Comparison of ENCODE assay signal across 1 cellular context in genomic region chr6:3456794-3457709, GRCh38.
TF ChIP-seq lines count a peak whose summit lies in the region.

A gene with protein sequence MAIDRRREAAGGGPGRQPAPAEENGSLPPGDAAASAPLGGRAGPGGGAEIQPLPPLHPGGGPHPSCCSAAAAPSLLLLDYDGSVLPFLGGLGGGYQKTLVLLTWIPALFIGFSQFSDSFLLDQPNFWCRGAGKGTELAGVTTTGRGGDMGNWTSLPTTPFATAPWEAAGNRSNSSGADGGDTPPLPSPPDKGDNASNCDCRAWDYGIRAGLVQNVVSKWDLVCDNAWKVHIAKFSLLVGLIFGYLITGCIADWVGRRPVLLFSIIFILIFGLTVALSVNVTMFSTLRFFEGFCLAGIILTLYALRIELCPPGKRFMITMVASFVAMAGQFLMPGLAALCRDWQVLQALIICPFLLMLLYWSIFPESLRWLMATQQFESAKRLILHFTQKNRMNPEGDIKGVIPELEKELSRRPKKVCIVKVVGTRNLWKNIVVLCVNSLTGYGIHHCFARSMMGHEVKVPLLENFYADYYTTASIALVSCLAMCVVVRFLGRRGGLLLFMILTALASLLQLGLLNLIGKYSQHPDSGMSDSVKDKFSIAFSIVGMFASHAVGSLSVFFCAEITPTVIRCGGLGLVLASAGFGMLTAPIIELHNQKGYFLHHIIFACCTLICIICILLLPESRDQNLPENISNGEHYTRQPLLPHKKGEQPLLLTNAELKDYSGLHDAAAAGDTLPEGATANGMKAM (minus strand): TSS chr6:3457050. CDS start chr6:3456559, 491 bp downstream.

TF ChIP-seq in HepG2, 621 proteins besides CTCF, POLR2A, EP300 and RAD21 (continued from another document and continues in another):
- TF ChIP-seq, protein P1, sequence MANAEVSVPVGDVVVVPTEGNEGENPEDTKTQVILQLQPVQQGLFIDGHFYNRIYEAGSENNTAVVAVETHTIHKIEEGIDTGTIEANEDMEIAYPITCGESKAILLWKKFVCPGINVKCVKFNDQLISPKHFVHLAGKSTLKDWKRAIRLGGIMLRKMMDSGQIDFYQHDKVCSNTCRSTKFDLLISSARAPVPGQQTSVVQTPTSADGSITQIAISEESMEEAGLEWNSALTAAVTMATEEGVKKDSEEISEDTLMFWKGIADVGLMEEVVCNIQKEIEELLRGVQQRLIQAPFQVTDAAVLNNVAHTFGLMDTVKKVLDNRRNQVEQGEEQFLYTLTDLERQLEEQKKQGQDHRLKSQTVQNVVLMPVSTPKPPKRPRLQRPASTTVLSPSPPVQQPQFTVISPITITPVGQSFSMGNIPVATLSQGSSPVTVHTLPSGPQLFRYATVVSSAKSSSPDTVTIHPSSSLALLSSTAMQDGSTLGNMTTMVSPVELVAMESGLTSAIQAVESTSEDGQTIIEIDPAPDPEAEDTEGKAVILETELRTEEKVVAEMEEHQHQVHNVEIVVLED (CRISPR knock-in tag; IDR thresholded peaks at IDR 0.05; ENCODE audit: borderline replicate concordance), result 0 out of 2 replicates have a peak, but pooled peaks have one; percentile 17
- TF ChIP-seq, protein P2, sequence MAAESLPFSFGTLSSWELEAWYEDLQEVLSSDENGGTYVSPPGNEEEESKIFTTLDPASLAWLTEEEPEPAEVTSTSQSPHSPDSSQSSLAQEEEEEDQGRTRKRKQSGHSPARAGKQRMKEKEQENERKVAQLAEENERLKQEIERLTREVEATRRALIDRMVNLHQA (CRISPR knock-in tag; IDR thresholded peaks at IDR 0.05), result no peak
- TF ChIP-seq, protein P3, sequence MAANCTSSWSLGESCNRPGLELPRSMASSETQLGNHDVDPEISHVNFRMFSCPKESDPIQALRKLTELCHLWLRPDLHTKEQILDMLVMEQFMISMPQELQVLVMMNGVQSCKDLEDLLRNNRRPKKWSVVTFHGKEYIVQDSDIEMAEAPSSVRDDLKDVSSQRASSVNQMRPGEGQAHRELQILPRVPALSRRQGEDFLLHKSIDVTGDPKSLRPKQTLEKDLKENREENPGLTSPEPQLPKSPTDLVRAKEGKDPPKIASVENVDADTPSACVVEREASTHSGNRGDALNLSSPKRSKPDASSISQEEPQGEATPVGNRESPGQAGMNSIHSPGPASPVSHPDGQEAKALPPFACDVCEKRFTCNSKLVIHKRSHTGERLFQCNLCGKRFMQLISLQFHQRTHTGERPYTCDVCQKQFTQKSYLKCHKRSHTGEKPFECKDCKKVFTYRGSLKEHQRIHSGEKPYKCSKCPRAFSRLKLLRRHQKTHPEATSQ (CRISPR knock-in tag; IDR thresholded peaks at IDR 0.05; ENCODE audit: borderline replicate concordance), result peak; percentile 54; the same call in 1 of the 2 replicates
- TF ChIP-seq ZBTB2 (CRISPR knock-in tag; IDR thresholded peaks at IDR 0.05; ENCODE audit: low read depth) (peak; percentile 71), PHF5A (CRISPR knock-in tag; IDR thresholded peaks at IDR 0.05; ENCODE audit: low read depth, unreplicated experiment) (no peak), MXD3 (CRISPR knock-in tag; IDR thresholded peaks at IDR 0.05) (no peak; the same call in 1 of the 2 replicates), SP140L (CRISPR knock-in tag; IDR thresholded peaks at IDR 0.05; ENCODE audit: borderline replicate concordance) (no peak), HIVEP1 (CRISPR knock-in tag; IDR thresholded peaks at IDR 0.05) (peak; percentile 59), PRMT3 (CRISPR knock-in tag; IDR thresholded peaks at IDR 0.05; ENCODE audit: borderline replicate concordance, low read depth) (no peak; the same call in 1 of the 2 replicates), ZZZ3 (CRISPR knock-in tag; IDR thresholded peaks at IDR 0.05; ENCODE audit: borderline replicate concordance) (no peak), TP53 (CRISPR knock-in tag; conservative IDR thresholded peaks at IDR 0.05) (no peak), GATA4 (IDR thresholded peaks at IDR 0.05; ENCODE audit: borderline replicate concordance, low read depth) (no peak), CEBPZ (IDR thresholded peaks at IDR 0.05; ENCODE audit: low read length) (no peak), ZNF605 (CRISPR knock-in tag; IDR thresholded peaks at IDR 0.05) (0 out of 2 replicates have a peak, but pooled peaks have one; percentile 25), ZNF280B (CRISPR knock-in tag; IDR thresholded peaks at IDR 0.05; ENCODE audit: borderline replicate concordance) (no peak), HOXA5 (CRISPR knock-in tag; IDR thresholded peaks at IDR 0.05) (peak; percentile 53; the same call in 1 of the 2 replicates), ZNF292 (CRISPR knock-in tag; IDR thresholded peaks at IDR 0.05; ENCODE audit: borderline replicate concordance, low read depth) (no peak), MBNL3 (CRISPR knock-in tag; conservative IDR thresholded peaks at IDR 0.05) (no peak), MLXIP (CRISPR knock-in tag; IDR thresholded peaks at IDR 0.05; ENCODE audit: borderline replicate concordance) (no peak), NR2F1 (CRISPR knock-in tag; IDR thresholded peaks at IDR 0.05) (no peak), CHCHD3 (CRISPR knock-in tag; IDR thresholded peaks at IDR 0.05) (no peak), SMAD9 (CRISPR knock-in tag; IDR thresholded peaks at IDR 0.05) (no peak), ZNF205 (CRISPR knock-in tag; IDR thresholded peaks at IDR 0.05) (no peak), ZNF530 (CRISPR knock-in tag; IDR thresholded peaks at IDR 0.05; ENCODE audit: low read depth) (no peak), ZFP41 (CRISPR knock-in tag; IDR thresholded peaks at IDR 0.05; ENCODE audit: borderline replicate concordance) (no peak), ZFP36 (IDR thresholded peaks at IDR 0.05; ENCODE audit: borderline replicate concordance, low read depth, low read length, partially characterized antibody) (no peak), CERS6 (CRISPR knock-in tag; IDR thresholded peaks at IDR 0.05) (0 out of 2 replicates have a peak, but pooled peaks have one; percentile 70), MTA3 (CRISPR knock-in tag; IDR thresholded peaks at IDR 0.05) (no peak), ZNF589 (CRISPR knock-in tag; conservative IDR thresholded peaks at IDR 0.05) (no peak), ONECUT2 (CRISPR knock-in tag; IDR thresholded peaks at IDR 0.05) (no peak)
- TF ChIP-seq, protein P4, sequence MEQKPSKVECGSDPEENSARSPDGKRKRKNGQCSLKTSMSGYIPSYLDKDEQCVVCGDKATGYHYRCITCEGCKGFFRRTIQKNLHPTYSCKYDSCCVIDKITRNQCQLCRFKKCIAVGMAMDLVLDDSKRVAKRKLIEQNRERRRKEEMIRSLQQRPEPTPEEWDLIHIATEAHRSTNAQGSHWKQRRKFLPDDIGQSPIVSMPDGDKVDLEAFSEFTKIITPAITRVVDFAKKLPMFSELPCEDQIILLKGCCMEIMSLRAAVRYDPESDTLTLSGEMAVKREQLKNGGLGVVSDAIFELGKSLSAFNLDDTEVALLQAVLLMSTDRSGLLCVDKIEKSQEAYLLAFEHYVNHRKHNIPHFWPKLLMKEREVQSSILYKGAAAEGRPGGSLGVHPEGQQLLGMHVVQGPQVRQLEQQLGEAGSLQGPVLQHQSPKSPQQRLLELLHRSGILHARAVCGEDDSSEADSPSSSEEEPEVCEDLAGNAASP (CRISPR knock-in tag; IDR thresholded peaks at IDR 0.05; ENCODE audit: borderline replicate concordance), result peak; percentile 43; the same call in 1 of the 2 replicates
- TF ChIP-seq, protein P5, sequence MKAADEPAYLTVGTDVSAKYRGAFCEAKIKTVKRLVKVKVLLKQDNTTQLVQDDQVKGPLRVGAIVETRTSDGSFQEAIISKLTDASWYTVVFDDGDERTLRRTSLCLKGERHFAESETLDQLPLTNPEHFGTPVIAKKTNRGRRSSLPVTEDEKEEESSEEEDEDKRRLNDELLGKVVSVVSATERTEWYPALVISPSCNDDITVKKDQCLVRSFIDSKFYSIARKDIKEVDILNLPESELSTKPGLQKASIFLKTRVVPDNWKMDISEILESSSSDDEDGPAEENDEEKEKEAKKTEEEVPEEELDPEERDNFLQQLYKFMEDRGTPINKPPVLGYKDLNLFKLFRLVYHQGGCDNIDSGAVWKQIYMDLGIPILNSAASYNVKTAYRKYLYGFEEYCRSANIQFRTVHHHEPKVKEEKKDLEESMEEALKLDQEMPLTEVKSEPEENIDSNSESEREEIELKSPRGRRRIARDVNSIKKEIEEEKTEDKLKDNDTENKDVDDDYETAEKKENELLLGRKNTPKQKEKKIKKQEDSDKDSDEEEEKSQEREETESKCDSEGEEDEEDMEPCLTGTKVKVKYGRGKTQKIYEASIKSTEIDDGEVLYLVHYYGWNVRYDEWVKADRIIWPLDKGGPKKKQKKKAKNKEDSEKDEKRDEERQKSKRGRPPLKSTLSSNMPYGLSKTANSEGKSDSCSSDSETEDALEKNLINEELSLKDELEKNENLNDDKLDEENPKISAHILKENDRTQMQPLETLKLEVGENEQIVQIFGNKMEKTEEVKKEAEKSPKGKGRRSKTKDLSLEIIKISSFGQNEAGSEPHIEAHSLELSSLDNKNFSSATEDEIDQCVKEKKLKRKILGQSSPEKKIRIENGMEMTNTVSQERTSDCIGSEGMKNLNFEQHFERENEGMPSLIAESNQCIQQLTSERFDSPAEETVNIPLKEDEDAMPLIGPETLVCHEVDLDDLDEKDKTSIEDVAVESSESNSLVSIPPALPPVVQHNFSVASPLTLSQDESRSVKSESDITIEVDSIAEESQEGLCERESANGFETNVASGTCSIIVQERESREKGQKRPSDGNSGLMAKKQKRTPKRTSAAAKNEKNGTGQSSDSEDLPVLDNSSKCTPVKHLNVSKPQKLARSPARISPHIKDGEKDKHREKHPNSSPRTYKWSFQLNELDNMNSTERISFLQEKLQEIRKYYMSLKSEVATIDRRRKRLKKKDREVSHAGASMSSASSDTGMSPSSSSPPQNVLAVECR (CRISPR knock-in tag; IDR thresholded peaks at IDR 0.05; ENCODE audit: borderline replicate concordance), result peak; percentile 88
